Comparison of ENCODE assay signal across 2 cellular contexts in the genomic region with DNA sequence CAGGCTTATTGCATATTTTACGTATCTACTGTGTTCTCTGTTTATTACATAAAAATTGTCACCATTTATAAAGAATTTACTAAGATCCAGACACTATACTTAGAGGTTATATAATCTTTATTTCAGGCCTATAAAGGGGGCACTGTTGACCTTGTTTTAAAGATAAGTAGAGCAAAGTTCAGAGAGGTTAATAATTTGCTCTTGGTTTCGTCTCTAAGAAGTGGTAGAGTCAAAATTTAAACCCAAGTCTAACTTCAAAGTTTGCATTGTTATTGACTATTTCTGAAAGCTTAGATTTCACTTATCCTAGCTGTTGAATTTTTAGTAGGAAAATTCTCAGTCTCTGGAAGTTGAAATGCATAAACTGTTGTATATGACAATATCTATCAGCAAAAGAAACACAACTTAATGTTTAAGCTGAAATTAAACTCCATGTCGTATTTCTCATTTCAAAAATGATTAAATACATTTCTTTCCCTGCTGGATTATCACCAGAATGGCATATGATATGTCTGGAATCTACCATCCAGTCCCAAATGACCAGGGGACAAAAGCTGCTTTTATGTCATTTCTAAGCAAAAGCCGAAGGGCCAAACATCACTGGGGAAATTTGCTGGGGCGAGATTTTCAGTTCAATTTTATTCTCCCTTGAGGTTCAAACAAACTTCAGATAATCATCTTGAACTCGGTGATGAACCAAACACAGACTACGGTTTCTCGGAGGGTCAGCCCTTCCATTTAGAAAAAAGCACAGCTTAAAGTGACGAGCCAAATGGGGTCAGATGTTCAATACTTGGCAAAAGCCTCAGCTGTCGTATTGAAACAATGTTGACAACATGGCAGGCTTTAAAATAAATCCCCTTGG.
TF ChIP-seq lines count a peak whose summit lies in the region.

No MANE protein-coding gene starts in this region.

TF ChIP-seq in GM23338, 12 proteins besides CTCF, POLR2A, EP300 and RAD21 (continues in another document):
- TF ChIP-seq ZNF114 (CRISPR knock-in tag; IDR thresholded peaks at IDR 0.05) = no peak
- TF ChIP-seq EZH2 (IDR thresholded peaks at IDR 0.05; ENCODE audit: low read depth, unreplicated experiment) = no peak
- no peak for TF ChIP-seq JUNB (IDR thresholded peaks at IDR 0.05; ENCODE audit: unreplicated experiment)
- TF ChIP-seq ZNF331 (CRISPR knock-in tag; IDR thresholded peaks at IDR 0.05; ENCODE audit: low read depth) = no peak
- TF ChIP-seq, protein P1, sequence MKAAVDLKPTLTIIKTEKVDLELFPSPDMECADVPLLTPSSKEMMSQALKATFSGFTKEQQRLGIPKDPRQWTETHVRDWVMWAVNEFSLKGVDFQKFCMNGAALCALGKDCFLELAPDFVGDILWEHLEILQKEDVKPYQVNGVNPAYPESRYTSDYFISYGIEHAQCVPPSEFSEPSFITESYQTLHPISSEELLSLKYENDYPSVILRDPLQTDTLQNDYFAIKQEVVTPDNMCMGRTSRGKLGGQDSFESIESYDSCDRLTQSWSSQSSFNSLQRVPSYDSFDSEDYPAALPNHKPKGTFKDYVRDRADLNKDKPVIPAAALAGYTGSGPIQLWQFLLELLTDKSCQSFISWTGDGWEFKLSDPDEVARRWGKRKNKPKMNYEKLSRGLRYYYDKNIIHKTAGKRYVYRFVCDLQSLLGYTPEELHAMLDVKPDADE (IDR thresholded peaks at IDR 0.05) = no peak
- TF ChIP-seq CREB1 (CRISPR knock-in tag; IDR thresholded peaks at IDR 0.05; ENCODE audit: low read depth) = no peak
- TF ChIP-seq STAT1 (IDR thresholded peaks at IDR 0.05; ENCODE audit: unreplicated experiment) = no peak
- no peak for TF ChIP-seq EZH2phosphoT487 (IDR thresholded peaks at IDR 0.05; ENCODE audit: unreplicated experiment)
- TF ChIP-seq, protein P2, sequence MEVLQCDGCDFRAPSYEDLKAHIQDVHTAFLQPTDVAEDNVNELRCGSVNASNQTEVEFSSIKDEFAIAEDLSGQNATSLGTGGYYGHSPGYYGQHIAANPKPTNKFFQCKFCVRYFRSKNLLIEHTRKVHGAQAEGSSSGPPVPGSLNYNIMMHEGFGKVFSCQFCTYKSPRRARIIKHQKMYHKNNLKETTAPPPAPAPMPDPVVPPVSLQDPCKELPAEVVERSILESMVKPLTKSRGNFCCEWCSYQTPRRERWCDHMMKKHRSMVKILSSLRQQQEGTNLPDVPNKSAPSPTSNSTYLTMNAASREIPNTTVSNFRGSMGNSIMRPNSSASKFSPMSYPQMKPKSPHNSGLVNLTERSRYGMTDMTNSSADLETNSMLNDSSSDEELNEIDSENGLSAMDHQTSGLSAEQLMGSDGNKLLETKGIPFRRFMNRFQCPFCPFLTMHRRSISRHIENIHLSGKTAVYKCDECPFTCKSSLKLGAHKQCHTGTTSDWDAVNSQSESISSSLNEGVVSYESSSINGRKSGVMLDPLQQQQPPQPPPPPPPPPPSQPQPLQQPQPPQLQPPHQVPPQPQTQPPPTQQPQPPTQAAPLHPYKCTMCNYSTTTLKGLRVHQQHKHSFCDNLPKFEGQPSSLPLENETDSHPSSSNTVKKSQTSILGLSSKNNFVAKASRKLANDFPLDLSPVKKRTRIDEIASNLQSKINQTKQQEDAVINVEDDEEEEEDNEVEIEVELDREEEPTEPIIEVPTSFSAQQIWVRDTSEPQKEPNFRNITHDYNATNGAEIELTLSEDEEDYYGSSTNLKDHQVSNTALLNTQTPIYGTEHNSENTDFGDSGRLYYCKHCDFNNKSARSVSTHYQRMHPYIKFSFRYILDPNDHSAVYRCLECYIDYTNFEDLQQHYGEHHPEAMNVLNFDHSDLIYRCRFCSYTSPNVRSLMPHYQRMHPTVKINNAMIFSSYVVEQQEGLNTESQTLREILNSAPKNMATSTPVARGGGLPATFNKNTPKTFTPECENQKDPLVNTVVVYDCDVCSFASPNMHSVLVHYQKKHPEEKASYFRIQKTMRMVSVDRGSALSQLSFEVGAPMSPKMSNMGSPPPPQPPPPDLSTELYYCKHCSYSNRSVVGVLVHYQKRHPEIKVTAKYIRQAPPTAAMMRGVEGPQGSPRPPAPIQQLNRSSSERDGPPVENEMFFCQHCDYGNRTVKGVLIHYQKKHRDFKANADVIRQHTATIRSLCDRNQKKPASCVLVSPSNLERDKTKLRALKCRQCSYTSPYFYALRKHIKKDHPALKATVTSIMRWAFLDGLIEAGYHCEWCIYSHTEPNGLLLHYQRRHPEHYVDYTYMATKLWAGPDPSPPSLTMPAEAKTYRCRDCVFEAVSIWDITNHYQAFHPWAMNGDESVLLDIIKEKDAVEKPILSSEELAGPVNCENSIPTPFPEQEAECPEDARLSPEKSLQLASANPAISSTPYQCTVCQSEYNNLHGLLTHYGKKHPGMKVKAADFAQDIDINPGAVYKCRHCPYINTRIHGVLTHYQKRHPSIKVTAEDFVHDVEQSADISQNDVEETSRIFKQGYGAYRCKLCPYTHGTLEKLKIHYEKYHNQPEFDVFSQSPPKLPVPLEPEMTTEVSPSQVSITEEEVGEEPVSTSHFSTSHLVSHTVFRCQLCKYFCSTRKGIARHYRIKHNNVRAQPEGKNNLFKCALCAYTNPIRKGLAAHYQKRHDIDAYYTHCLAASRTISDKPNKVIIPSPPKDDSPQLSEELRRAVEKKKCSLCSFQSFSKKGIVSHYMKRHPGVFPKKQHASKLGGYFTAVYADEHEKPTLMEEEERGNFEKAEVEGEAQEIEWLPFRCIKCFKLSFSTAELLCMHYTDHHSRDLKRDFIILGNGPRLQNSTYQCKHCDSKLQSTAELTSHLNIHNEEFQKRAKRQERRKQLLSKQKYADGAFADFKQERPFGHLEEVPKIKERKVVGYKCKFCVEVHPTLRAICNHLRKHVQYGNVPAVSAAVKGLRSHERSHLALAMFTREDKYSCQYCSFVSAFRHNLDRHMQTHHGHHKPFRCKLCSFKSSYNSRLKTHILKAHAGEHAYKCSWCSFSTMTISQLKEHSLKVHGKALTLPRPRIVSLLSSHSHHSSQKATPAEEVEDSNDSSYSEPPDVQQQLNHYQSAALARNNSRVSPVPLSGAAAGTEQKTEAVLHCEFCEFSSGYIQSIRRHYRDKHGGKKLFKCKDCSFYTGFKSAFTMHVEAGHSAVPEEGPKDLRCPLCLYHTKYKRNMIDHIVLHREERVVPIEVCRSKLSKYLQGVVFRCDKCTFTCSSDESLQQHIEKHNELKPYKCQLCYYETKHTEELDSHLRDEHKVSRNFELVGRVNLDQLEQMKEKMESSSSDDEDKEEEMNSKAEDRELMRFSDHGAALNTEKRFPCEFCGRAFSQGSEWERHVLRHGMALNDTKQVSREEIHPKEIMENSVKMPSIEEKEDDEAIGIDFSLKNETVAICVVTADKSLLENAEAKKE (CRISPR knock-in tag; IDR thresholded peaks at IDR 0.05) = no peak

TF ChIP-seq in K562, 482 proteins besides CTCF, POLR2A, EP300 and RAD21:
- no peak for TF ChIP-seq TCF3 (CRISPR knock-in tag; IDR thresholded peaks at IDR 0.05)
- TF ChIP-seq, protein P3, sequence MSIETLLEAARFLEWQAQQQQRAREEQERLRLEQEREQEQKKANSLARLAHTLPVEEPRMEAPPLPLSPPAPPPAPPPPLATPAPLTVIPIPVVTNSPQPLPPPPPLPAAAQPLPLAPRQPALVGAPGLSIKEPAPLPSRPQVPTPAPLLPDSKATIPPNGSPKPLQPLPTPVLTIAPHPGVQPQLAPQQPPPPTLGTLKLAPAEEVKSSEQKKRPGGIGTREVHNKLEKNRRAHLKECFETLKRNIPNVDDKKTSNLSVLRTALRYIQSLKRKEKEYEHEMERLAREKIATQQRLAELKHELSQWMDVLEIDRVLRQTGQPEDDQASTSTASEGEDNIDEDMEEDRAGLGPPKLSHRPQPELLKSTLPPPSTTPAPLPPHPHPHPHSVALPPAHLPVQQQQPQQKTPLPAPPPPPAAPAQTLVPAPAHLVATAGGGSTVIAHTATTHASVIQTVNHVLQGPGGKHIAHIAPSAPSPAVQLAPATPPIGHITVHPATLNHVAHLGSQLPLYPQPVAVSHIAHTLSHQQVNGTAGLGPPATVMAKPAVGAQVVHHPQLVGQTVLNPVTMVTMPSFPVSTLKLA (conservative IDR thresholded peaks at IDR 0.05) = no peak
- TF ChIP-seq, protein P4, sequence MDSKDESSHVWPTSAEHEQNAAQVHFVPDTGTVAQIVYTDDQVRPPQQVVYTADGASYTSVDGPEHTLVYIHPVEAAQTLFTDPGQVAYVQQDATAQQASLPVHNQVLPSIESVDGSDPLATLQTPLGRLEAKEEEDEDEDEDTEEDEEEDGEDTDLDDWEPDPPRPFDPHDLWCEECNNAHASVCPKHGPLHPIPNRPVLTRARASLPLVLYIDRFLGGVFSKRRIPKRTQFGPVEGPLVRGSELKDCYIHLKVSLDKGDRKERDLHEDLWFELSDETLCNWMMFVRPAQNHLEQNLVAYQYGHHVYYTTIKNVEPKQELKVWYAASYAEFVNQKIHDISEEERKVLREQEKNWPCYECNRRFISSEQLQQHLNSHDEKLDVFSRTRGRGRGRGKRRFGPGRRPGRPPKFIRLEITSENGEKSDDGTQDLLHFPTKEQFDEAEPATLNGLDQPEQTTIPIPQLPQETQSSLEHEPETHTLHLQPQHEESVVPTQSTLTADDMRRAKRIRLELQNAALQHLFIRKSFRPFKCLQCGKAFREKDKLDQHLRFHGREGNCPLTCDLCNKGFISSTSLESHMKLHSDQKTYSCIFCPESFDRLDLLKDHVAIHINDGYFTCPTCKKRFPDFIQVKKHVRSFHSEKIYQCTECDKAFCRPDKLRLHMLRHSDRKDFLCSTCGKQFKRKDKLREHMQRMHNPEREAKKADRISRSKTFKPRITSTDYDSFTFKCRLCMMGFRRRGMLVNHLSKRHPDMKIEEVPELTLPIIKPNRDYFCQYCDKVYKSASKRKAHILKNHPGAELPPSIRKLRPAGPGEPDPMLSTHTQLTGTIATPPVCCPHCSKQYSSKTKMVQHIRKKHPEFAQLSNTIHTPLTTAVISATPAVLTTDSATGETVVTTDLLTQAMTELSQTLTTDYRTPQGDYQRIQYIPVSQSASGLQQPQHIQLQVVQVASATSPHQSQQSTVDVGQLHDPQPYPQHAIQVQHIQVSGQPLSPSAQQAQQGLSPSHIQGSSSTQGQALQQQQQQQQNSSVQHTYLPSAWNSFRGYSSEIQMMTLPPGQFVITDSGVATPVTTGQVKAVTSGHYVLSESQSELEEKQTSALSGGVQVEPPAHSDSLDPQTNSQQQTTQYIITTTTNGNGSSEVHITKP (IDR thresholded peaks at IDR 0.05; ENCODE audit: partially characterized antibody) = peak; percentile 11
- TF ChIP-seq SNRNP70 (optimal IDR thresholded peaks at IDR 0.05; ENCODE audit: low read depth, low read length) = no peak
- TF ChIP-seq, protein P5, sequence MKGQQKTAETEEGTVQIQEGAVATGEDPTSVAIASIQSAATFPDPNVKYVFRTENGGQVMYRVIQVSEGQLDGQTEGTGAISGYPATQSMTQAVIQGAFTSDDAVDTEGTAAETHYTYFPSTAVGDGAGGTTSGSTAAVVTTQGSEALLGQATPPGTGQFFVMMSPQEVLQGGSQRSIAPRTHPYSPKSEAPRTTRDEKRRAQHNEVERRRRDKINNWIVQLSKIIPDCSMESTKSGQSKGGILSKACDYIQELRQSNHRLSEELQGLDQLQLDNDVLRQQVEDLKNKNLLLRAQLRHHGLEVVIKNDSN (CRISPR knock-in tag; IDR thresholded peaks at IDR 0.05) = no peak
